25 cellular contexts compared by ENCODE assay signal in genomic region chr19:19149402-19149801, GRCh38. TPM values are rescaled to one million over a fixed set of nuclear protein-coding genes. Genes with fewer than 3 reads are reported as not detected.
"Had no signal": no experiment of that assay in that cellular context is flagged by ENCODE, and none has a peak within 500 bp of the region (broad histone marks: within the 10 kb centered on the region; RNA-seq: fewer than 3 reads in every experiment).

No MANE protein-coding gene starts in this region.

- H3K9me3 ChIP-seq: esophagus squamous epithelium, left ventricle myocardium inferior, lower lobe of right lung, ovary, right atrium auricular region, sigmoid colon, tibial nerve, upper lobe of right lung, vagina had no signal

- H3K27ac ChIP-seq: esophagus squamous epithelium, hepatocyte, left ventricle myocardium inferior, lower lobe of right lung, ovary, right atrium auricular region, sigmoid colon, skin epidermis, tibial nerve, upper lobe of right lung, vagina had no signal

- H3K4me1 ChIP-seq: lower lobe of right lung had no signal

- H2AFZ ChIP-seq: hepatocyte had no signal

- H3K79me2 ChIP-seq: hepatocyte had no signal

- H3K4me2 ChIP-seq: hepatocyte had no signal

- H3K27me3 Mint-ChIP-seq: memory B cell had no signal

- H3K27me3 ChIP-seq: esophagus squamous epithelium, hepatocyte, ovary, right atrium auricular region, sigmoid colon, tibial nerve, upper lobe of right lung, vagina had no signal

- H3K36me3 ChIP-seq: ovary, right atrium auricular region had no signal

- H3K4me1 Mint-ChIP-seq: mesothelial cell of epicardium, neural crest cell had no signal

- H3K4me3 ChIP-seq: esophagus squamous epithelium, hepatocyte, left ventricle myocardium inferior, lower lobe of right lung, ovary, right atrium auricular region, sigmoid colon, skin epidermis, tibial nerve, upper lobe of right lung, vagina had no signal

- DNase-seq: dermis blood vessel endothelial cell; esophagus squamous epithelium; foreskin melanocyte; head of caudate nucleus; kidney; left cardiac atrium; left ventricle myocardium inferior; lower lobe of right lung; natural killer cell; nucleus accumbens; ovary; sigmoid colon; stimulated activated naive CD4-positive, alpha-beta T cell; upper lobe of right lung had no signal

- H3K27ac Mint-ChIP-seq: memory B cell, mesothelial cell of epicardium, natural killer cell had no signal

- H3K4me3 Mint-ChIP-seq: memory B cell, mesothelial cell of epicardium, natural killer cell, neural crest cell had no signal

- ATAC-seq: left cardiac atrium, lower lobe of right lung, natural killer cell, upper lobe of right lung had no signal

- H3K9me3 Mint-ChIP-seq: memory B cell, mesothelial cell of epicardium, natural killer cell, neural crest cell had no signal

- H3K36me3 Mint-ChIP-seq: natural killer cell had no signal

RNA-seq across cellular contexts. Expression of gene MEF2B, which starts 20.7 kb away (rescaled TPM):
- total RNA-seq: epithelial cell of proximal tubule, myocyte, right atrium auricular region, sigmoid colon, temporal lobe, vagina had no signal
